Comparison of ENCODE assay signal across 27 cellular contexts in the genomic region with DNA sequence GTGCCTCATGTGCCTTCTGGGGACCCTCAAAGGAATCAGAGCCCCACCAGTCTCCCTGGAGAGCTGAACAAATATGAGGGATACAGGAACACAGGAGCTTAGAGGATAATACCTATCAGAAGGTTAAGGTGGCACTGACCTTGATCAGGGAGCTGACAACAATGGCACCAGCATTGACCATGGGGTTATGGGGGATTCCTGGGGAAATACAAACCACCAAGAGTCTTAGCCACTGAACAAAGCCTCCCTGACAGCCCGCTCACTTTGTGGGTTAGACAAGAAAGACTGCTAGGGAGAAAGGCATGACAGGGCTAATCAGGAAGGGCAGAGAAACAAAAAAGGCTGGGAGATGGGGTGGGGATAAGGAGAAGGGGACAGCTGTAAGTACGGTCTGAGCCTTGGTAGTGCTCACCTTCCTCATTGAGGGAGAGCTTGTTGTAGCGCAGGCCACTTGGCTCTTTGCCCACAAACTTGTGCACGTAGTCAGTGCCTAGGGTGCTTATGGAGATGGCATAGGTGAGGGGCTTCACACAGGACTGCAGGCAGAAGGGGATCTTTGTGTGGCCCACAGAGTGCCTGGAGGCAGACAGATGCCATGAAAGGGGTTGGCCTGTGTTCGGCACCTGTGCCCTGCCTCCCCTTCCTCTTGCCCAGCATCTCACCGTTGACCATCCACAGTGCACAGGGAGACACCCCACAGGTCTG. TPM values are rescaled to one million over a fixed set of nuclear protein-coding genes. Genes with fewer than 3 reads are reported as not detected.
DNase-seq lines count a peak whose midpoint lies in the region; ATAC-seq and TF ChIP-seq lines count a peak whose summit lies in the region.
"Had no signal": no experiment of that assay in that cellular context is flagged by ENCODE, and none has a peak within 500 bp of the region (broad histone marks: within the 10 kb centered on the region; RNA-seq: fewer than 3 reads in every experiment).

No MANE protein-coding gene starts in this region.

- no peaks in the 10 kb centered on the region for H3K36me3 ChIP-seq in MM.1S (replicated peaks; ENCODE audit: insufficient read depth, low read length)
- H3K36me3 ChIP-seq: left ventricle myocardium inferior, neutrophil had no signal

- H4K20me1 ChIP-seq in MM.1S (ENCODE audit: insufficient read depth, low read length), result no peaks in the 10 kb centered on the region

- no peak overlapping the region for H2AFZ ChIP-seq in MM.1S (ENCODE audit: low read length)

- no peak for ATAC-seq in T-helper 17 cell
- ATAC-seq in left lobe of liver, result peak; percentile 1
- ATAC-seq in stimulated activated memory B cell treated with anti-CD40 and anti-IgM and Interleukin-4, amounts not matched to agents 10 μg/mL and 1 μg/mL and 100 μg/mL, for 72 hours, result no peak
- ATAC-seq: activated CD8-positive, alpha-beta T cell treated with anti-CD3 and anti-CD28 coated beads for 36 hours; sciatic nerve had no signal

- no peak overlapping the region for H3K27ac ChIP-seq in MM.1S (ENCODE audit: low read length)
- H3K27ac ChIP-seq: BLaER1 treated with 17β-estradiol and CSF1 and Interleukin-3, amounts not matched to agents 10 nM and 100 nM; dorsolateral prefrontal cortex; esophagus muscularis mucosa; left ventricle myocardium inferior; neutrophil had no signal

- DNase-seq in T-helper 17 cell (no peak), left lobe of liver (ENCODE audit: low spot score) (no peak), AG08395 (ENCODE audit: low spot score) (no peak), MM.1S (no peak)
- DNase-seq: activated CD4-positive, alpha-beta T cell treated with anti-CD3 and anti-CD28 coated beads for 1 hour; activated CD8-positive, alpha-beta T cell treated with anti-CD3 and anti-CD28 coated beads for 36 hours; activated naive CD4-positive, alpha-beta T cell treated with anti-CD3 and anti-CD28 coated beads for 36 hours; dorsolateral prefrontal cortex; foreskin fibroblast; left ventricle myocardium inferior; NCI-H1436 treated with DMSO at 0.1 percent for 48 hours; NCI-H2081 treated with DMSO at 0.1 percent for 48 hours; NCI-H345; NCI-H69; SIG-M5; stimulated activated CD4-positive, alpha-beta T cell treated with anti-CD3 and anti-CD28 coated beads, Interleukin-12 subunit alpha, Interleukin-12 subunit beta, amount 100 ng/mL, for 4 hours; stimulated activated CD4-positive, alpha-beta T cell treated with anti-CD3 and anti-CD28 coated beads, Interleukin-2, amount 100 ng/mL, for 48 hours had no signal

- no peak overlapping the region for H3K4me3 ChIP-seq in MM.1S (ENCODE audit: low read length)
- H3K4me3 ChIP-seq: BLaER1 treated with 17β-estradiol and CSF1 and Interleukin-3, amounts not matched to agents 10 nM and 100 nM; dorsolateral prefrontal cortex; esophagus muscularis mucosa; left ventricle myocardium inferior had no signal

- H3K4me2 ChIP-seq in MM.1S (ENCODE audit: low read depth, low read length), result no peak overlapping the region
- H3K4me2 ChIP-seq: BLaER1 treated with 17β-estradiol and CSF1 and Interleukin-3, amounts not matched to agents 10 nM and 100 nM had no signal

- no peaks in the 10 kb centered on the region for H3K9me2 ChIP-seq in MM.1S (replicated peaks; ENCODE audit: insufficient read depth, low read length)

- H3K4me1 ChIP-seq in MM.1S (ENCODE audit: low read length), result no peaks in the 10 kb centered on the region
- H3K4me1 ChIP-seq: esophagus muscularis mucosa had no signal

- H3K9ac ChIP-seq in MM.1S (ENCODE audit: low read length), result no peak overlapping the region
- H3K9ac ChIP-seq: BLaER1 treated with 17β-estradiol and CSF1 and Interleukin-3, amounts not matched to agents 10 nM and 100 nM had no signal

- H3F3A ChIP-seq in MM.1S (ENCODE audit: insufficient read depth, low read length), result no peaks in the 10 kb centered on the region

- H3K27ac Mint-ChIP-seq in T-helper 17 cell, result peak overlapping the region; percentile 49
- H3K27ac Mint-ChIP-seq in stimulated activated memory B cell treated with anti-CD40 and anti-IgM and Interleukin-4, amounts not matched to agents 10 μg/mL and 1 μg/mL and 100 μg/mL, for 72 hours, result peak overlapping the region; percentile 72
- H3K27ac Mint-ChIP-seq: activated CD8-positive, alpha-beta T cell treated with anti-CD3 and anti-CD28 coated beads for 36 hours; activated naive CD4-positive, alpha-beta T cell treated with anti-CD3 and anti-CD28 coated beads for 36 hours; brain; type B pancreatic cell had no signal

- peaks cover 2% of the 10 kb centered on the region for H3K36me3 Mint-ChIP-seq in T-helper 17 cell (ENCODE audit: low read depth)
- H3K36me3 Mint-ChIP-seq in stimulated activated memory B cell treated with anti-CD40 and anti-IgM and Interleukin-4, amounts not matched to agents 10 μg/mL and 1 μg/mL and 100 μg/mL, for 72 hours, result peaks cover 19% of the 10 kb centered on the region
- H3K36me3 Mint-ChIP-seq: type B pancreatic cell had no signal

- H3K9me3 ChIP-seq in T-helper 17 cell (ENCODE audit: control insufficient read depth, low read length, poor library complexity, severe bottlenecking) (no peaks in the 10 kb centered on the region), MM.1S (replicated peaks; ENCODE audit: insufficient read depth, low read length) (no peaks in the 10 kb centered on the region)
- H3K9me3 ChIP-seq: BLaER1 treated with 17β-estradiol and CSF1 and Interleukin-3, amounts not matched to agents 10 nM and 100 nM; esophagus muscularis mucosa; left ventricle myocardium inferior; neutrophil had no signal

- TF ChIP-seq CTCF in MM.1S (IDR thresholded peaks at IDR 0.05; ENCODE audit: low read length), result no peak

- peaks cover 15% of the 10 kb centered on the region for H3K4me1 Mint-ChIP-seq in T-helper 17 cell
- peaks cover 25% of the 10 kb centered on the region for H3K4me1 Mint-ChIP-seq in stimulated activated memory B cell treated with anti-CD40 and anti-IgM and Interleukin-4, amounts not matched to agents 10 μg/mL and 1 μg/mL and 100 μg/mL, for 72 hours
- H3K4me1 Mint-ChIP-seq: brain had no signal

- peaks cover 28% of the 10 kb centered on the region for H3K79me2 ChIP-seq in MM.1S (ENCODE audit: low read length)

- no peaks in the 10 kb centered on the region for H3K27me3 ChIP-seq in MM.1S (replicated peaks; ENCODE audit: insufficient read depth, low read length)
- H3K27me3 ChIP-seq: BLaER1 treated with 17β-estradiol and CSF1 and Interleukin-3, amounts not matched to agents 10 nM and 100 nM; dorsolateral prefrontal cortex; esophagus muscularis mucosa; neutrophil had no signal

- H3K4me3 Mint-ChIP-seq in T-helper 17 cell, result no peak overlapping the region
- H3K4me3 Mint-ChIP-seq in stimulated activated memory B cell treated with anti-CD40 and anti-IgM and Interleukin-4, amounts not matched to agents 10 μg/mL and 1 μg/mL and 100 μg/mL, for 72 hours, result no peak overlapping the region
- H3K4me3 Mint-ChIP-seq: activated CD8-positive, alpha-beta T cell treated with anti-CD3 and anti-CD28 coated beads for 36 hours; activated naive CD4-positive, alpha-beta T cell treated with anti-CD3 and anti-CD28 coated beads for 36 hours; brain; type B pancreatic cell had no signal

- H3K9me3 Mint-ChIP-seq in stimulated activated memory B cell treated with anti-CD40 and anti-IgM and Interleukin-4, amounts not matched to agents 10 μg/mL and 1 μg/mL and 100 μg/mL, for 72 hours, result no peaks in the 10 kb centered on the region
- H3K9me3 Mint-ChIP-seq: activated CD8-positive, alpha-beta T cell treated with anti-CD3 and anti-CD28 coated beads for 36 hours; activated naive CD4-positive, alpha-beta T cell treated with anti-CD3 and anti-CD28 coated beads for 36 hours; brain; type B pancreatic cell had no signal

- no peaks in the 10 kb centered on the region for H3K27me3 Mint-ChIP-seq in T-helper 17 cell
- H3K27me3 Mint-ChIP-seq in stimulated activated memory B cell treated with anti-CD40 and anti-IgM and Interleukin-4, amounts not matched to agents 10 μg/mL and 1 μg/mL and 100 μg/mL, for 72 hours, result no peaks in the 10 kb centered on the region
- H3K27me3 Mint-ChIP-seq: activated CD8-positive, alpha-beta T cell treated with anti-CD3 and anti-CD28 coated beads for 36 hours; brain; type B pancreatic cell had no signal

RNA-seq across cellular contexts. Expression of gene SPRYD4, which starts 9.3 kb away (rescaled TPM):
- total RNA-seq in T-helper 17 cell (1 to 10 TPM; 5.8 to 6.4 TPM), left lobe of liver (9.4 TPM)

RNA-seq across cellular contexts. Expression of gene GLS2, which starts 10.3 kb away (rescaled TPM):
- total RNA-seq in T-helper 17 cell (1 to 10 TPM; 1.9 to 2.8 TPM), left lobe of liver (251 TPM)
- total RNA-seq: myocyte had no signal

RNA-seq across cellular contexts. Expression of gene MIP, which starts 23.2 kb away (rescaled TPM):
- total RNA-seq in T-helper 17 cell, result not detected
- total RNA-seq in left lobe of liver, result 0.60 TPM
- total RNA-seq: activated CD8-positive, alpha-beta T cell treated with anti-CD3 and anti-CD28 coated beads for 36 hours; activated naive CD4-positive, alpha-beta T cell treated with anti-CD3 and anti-CD28 coated beads for 36 hours; cerebellum; esophagus muscularis mucosa; left ventricle myocardium inferior; posterior vena cava; sciatic nerve had no signal

RNA-seq across cellular contexts. Expression of gene TIMELESS, which starts 28.4 kb away (rescaled TPM):
- 1 to 10 TPM; 5.0 to 5.1 TPM for total RNA-seq in T-helper 17 cell
- total RNA-seq in left lobe of liver, result 8.6 TPM

RNA-seq across cellular contexts. Expression of gene RBMS2, which starts 43.9 kb away (rescaled TPM):
- total RNA-seq in T-helper 17 cell, result 1 to 10 TPM; 2.1 to 3.0 TPM
- total RNA-seq in left lobe of liver, result 6.6 TPM

Comparison
In these comparisons a context has a peak if more than half of its experiments do, and no peak if none do; other contexts are left out.
1. RNA of gene GLS2, which starts 10.3 kb away (total RNA-seq): 251 TPM in left lobe of liver (single experiment); 1.9 to 2.8 TPM in T-helper 17 cell; every median in the first group is over 10 times any median in the second.